10 cellular contexts compared by ENCODE assay signal in the genomic region with DNA sequence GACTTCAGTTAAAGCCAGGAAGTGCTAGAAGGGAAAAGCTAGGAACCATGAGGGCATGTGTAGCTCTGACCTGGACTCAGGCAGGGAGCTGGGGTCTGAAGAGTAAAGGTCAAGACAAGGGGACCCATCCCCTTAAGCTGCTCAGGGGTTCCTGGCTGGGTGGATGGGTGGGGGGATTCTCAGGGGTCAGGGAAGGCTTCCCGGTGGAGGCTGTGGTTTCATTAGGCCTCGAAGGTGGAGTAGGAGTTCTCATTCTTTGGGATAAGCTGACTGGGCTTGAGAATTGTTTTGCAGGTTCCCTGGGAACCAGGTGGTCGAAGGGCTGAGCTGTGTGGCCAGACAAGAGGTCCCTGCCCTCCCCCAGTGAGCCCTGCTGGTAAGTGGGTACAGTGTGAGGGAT. TPM values are rescaled to one million over a fixed set of nuclear protein-coding genes. Genes with fewer than 3 reads are reported as not detected.
DNase-seq lines count a peak whose midpoint lies in the region; ATAC-seq, FAIRE-seq and TF ChIP-seq lines count a peak whose summit lies in the region.
"Had no signal": no experiment of that assay in that cellular context is flagged by ENCODE, and none has a peak within 500 bp of the region (broad histone marks: within the 10 kb centered on the region; RNA-seq: fewer than 3 reads in every experiment).

No MANE protein-coding gene starts in this region.

- H4K91ac ChIP-seq in H1 (replicated peaks; ENCODE audit: insufficient read length, low read length) = no peak overlapping the region

- CTCF ChIA-PET in H1 (lab: Charles Lee; ENCODE audit: partially characterized antibody) = interaction anchor here (0.7 to 2.2 kb wide), 10 partner anchors 15 to 275 kb away, joined by 3 to 11 read pairs (median 4); partner anchors contain the start of genes CCDC134, NDUFA6 and TNFRSF13C
- CTCF ChIA-PET in MCF 10A (lab: Yijun Ruan, JAX) = interaction anchor here (0.6 to 2.6 kb wide), 5 partner anchors 16 to 302 kb away, joined by 3 to 7 read pairs (median 3); partner anchors contain the start of genes NDUFA6 and SMIM45

- no peak overlapping the region for H3K56ac ChIP-seq in H1 (replicated peaks; ENCODE audit: insufficient read length, low read depth, low read length)

- TF ChIP-seq POLR2A in H1 (IDR thresholded peaks at IDR 0.05; ENCODE audit: control extremely low read depth in 1 of 2, low read depth in 2 of 2, low read length in 2 of 2) = no peak

- H3K4me1 Mint-ChIP-seq in stimulated activated naive CD8-positive, alpha-beta T cell treated with anti-CD3 and anti-CD28 coated beads, Interleukin-15, Interleukin-2, amounts not matched to agents 100 ng/mL and 50 ng/mL, for 24 hours (ENCODE audit: low read depth) = peaks cover 35% of the 10 kb centered on the region
- H3K4me1 Mint-ChIP-seq in neural progenitor cell (peaks cover 34% of the 10 kb centered on the region), MCF 10A (ENCODE audit: insufficient read depth, unreplicated experiment) (no peaks in the 10 kb centered on the region)

- H2BK12ac ChIP-seq in H1 (ENCODE audit: low read depth, low read length) = no peak overlapping the region

- H4K20me1 ChIP-seq in H1 (replicated peaks in 1 of 2; ENCODE audit: control insufficient read depth in 1 of 2, insufficient read depth in 2 of 2, low read length in 2 of 2) (no peaks in the 10 kb centered on the region), neural progenitor cell (ENCODE audit: low read depth) (no peaks in the 10 kb centered on the region)

- no peak for TF ChIP-seq RAD21 in H1 (IDR thresholded peaks at IDR 0.05 in 1 of 2, conservative IDR thresholded peaks at IDR 0.05 in 1 of 2; ENCODE audit: low read depth in 2 of 2, low read length in 2 of 2)

- H3K4me3 Mint-ChIP-seq in stimulated activated naive CD8-positive, alpha-beta T cell treated with anti-CD3 and anti-CD28 coated beads, Interleukin-15, Interleukin-2, amounts not matched to agents 100 ng/mL and 50 ng/mL, for 24 hours = peak overlapping the region; percentile 17
- peak overlapping the region; percentile 19 for H3K4me3 Mint-ChIP-seq in neural progenitor cell
- no peak overlapping the region for H3K4me3 Mint-ChIP-seq in MCF 10A (ENCODE audit: unreplicated experiment)

- no peak overlapping the region for H3K9ac ChIP-seq in H1 (replicated peaks in 1 of 4; ENCODE audit: extremely low read depth in 1 of 4, low read depth in 3 of 4, low read length in 3 of 4)
- H3K9ac ChIP-seq in neural progenitor cell = no peak overlapping the region

- ATAC-seq in stimulated activated naive CD8-positive, alpha-beta T cell treated with anti-CD3 and anti-CD28 coated beads, Interleukin-15, Interleukin-2, amounts not matched to agents 100 U/mL and 50 U/mL, for 24 hours = no peak

- H3K27me3 ChIP-seq in H1 (replicated peaks in 1 of 4; ENCODE audit: control insufficient read depth in 3 of 4, extremely low read depth in 1 of 4, insufficient read depth in 3 of 4, low read length in 3 of 4) (peaks cover 0 to 9% (median 4%) of the 10 kb centered on the region in 4 experiments; a peak in 2 of 7 replicates), neural progenitor cell (peaks cover 14% of the 10 kb centered on the region)

- BruUV-seq in MCF 10A (replicated peaks; lab: Mats Ljungman, UMichigan) = no TSS peak

- H4K8ac ChIP-seq in H1 (ENCODE audit: extremely low read depth, insufficient read depth, low read length) = no peak overlapping the region

- H3K4ac ChIP-seq in H1 (replicated peaks; ENCODE audit: insufficient read length, low read depth, low read length) = no peak overlapping the region

- H3K4me1 ChIP-seq in H1 (replicated peaks in 1 of 4; ENCODE audit: control insufficient read depth in 3 of 4, insufficient read depth in 4 of 4, low read length in 3 of 4) (peaks cover 2 to 16% (median 11%) of the 10 kb centered on the region in 4 experiments), neural progenitor cell (peaks cover 4% of the 10 kb centered on the region)

- no peak overlapping the region for H2BK120ac ChIP-seq in H1 (replicated peaks; ENCODE audit: low read depth, low read length)

- H3K79me1 ChIP-seq in H1 (ENCODE audit: low read depth, low read length) = peaks cover under 1% of the 10 kb centered on the region; the same call in 1 of the 2 replicates

- H3K23me2 ChIP-seq in H1 (ENCODE audit: low read depth, low read length) = peaks cover 3% of the 10 kb centered on the region

- no peak overlapping the region for H3K18ac ChIP-seq in H1 (ENCODE audit: extremely low read depth, low read length)

- no peak overlapping the region for H2BK20ac ChIP-seq in H1 (ENCODE audit: low read length)

- no peak overlapping the region for H3K23ac ChIP-seq in H1 (ENCODE audit: insufficient read length)

- no peak overlapping the region for H3K27ac ChIP-seq in H1 (ENCODE audit: low read depth, low read length)
- no peak overlapping the region for H3K27ac ChIP-seq in neural progenitor cell

- 0 out of 2 replicates have a peak overlapping the region, but pooled peaks have one; percentile 7 for H2AK5ac ChIP-seq in H1 (ENCODE audit: low read depth, low read length)

- H2BK5ac ChIP-seq in H1 (ENCODE audit: low read depth, low read length) = no peak overlapping the region

- no peak for TF ChIP-seq EP300 in H1 (IDR thresholded peaks at IDR 0.05; ENCODE audit: borderline replicate concordance in 1 of 2, low read depth in 2 of 2, low read length in 2 of 2)

- H4K5ac ChIP-seq in H1 (ENCODE audit: insufficient read length, low read depth, low read length) = no peak overlapping the region

- peaks cover 14% of the 10 kb centered on the region for H3F3A ChIP-seq in neural progenitor cell (ENCODE audit: low read depth)

- no peaks in the 10 kb centered on the region for H3K27me3 Mint-ChIP-seq in stimulated activated naive CD8-positive, alpha-beta T cell treated with anti-CD3 and anti-CD28 coated beads, Interleukin-15, Interleukin-2, amounts not matched to agents 100 ng/mL and 50 ng/mL, for 24 hours
- H3K27me3 Mint-ChIP-seq in neural progenitor cell (ENCODE audit: insufficient read depth, low read depth) = peaks cover 16% of the 10 kb centered on the region
- no peaks in the 10 kb centered on the region for H3K27me3 Mint-ChIP-seq in MCF 10A (ENCODE audit: insufficient read depth, unreplicated experiment)

- no peak overlapping the region for H3K4me3 ChIP-seq in H1 (ENCODE audit: extremely low read depth in 1 of 4, insufficient read depth in 2 of 4, low read depth in 3 of 4, low read length in 4 of 4)
- H3K4me3 ChIP-seq in neural progenitor cell = no peak overlapping the region

- no peaks in the 10 kb centered on the region for H3K36me3 Mint-ChIP-seq in stimulated activated naive CD8-positive, alpha-beta T cell treated with anti-CD3 and anti-CD28 coated beads, Interleukin-15, Interleukin-2, amounts not matched to agents 100 ng/mL and 50 ng/mL, for 24 hours (ENCODE audit: low read depth)
- no peaks in the 10 kb centered on the region for H3K36me3 Mint-ChIP-seq in neural progenitor cell
- peaks cover 9% of the 10 kb centered on the region for H3K36me3 Mint-ChIP-seq in MCF 10A (ENCODE audit: insufficient read depth, unreplicated experiment)

- H3K4me2 ChIP-seq in H1 (ENCODE audit: insufficient read depth in 1 of 2, low read depth in 2 of 2, low read length in 2 of 2) (0 out of 4 replicates have a peak overlapping the region, but pooled peaks of 1 of the 2 experiments have one; percentile 41), neural progenitor cell (no peak overlapping the region)

- DNase-seq in stimulated activated naive CD8-positive, alpha-beta T cell treated with anti-CD3 and anti-CD28 coated beads, Interleukin-15, Interleukin-2, amounts not matched to agents 100 U/mL and 50 U/mL, for 24 hours = no peak
- DNase-seq in H1 (ENCODE audit: low read depth in 1 of 2, low spot score in 2 of 2) (no peak), neural progenitor cell (ENCODE audit: low spot score) (no peak), D341Med (ENCODE audit: low spot score) (no peak), NCI-H2107 treated with DMSO at 0.1 percent for 48 hours (lab: John Stamatoyannopoulos, UW; ENCODE audit: unreplicated experiment) (no peak), MCF 10A (ENCODE audit: unreplicated experiment) (no peak), cerebellum (ENCODE audit: low spot score) (no peak)
- DNase-seq: NCI-H187 treated with DMSO at 0.1 percent for 48 hours had no signal

- TF ChIP-seq CTCF in H1 (IDR thresholded peaks at IDR 0.05; ENCODE audit: control extremely low read depth in 1 of 3, insufficient read depth in 1 of 3, low read depth in 1 of 3, low read length in 3 of 3) = no peak
- no peak for TF ChIP-seq CTCF in neural progenitor cell (IDR thresholded peaks at IDR 0.05)
- no peak for TF ChIP-seq CTCF in MCF 10A (IDR thresholded peaks at IDR 0.05; ENCODE audit: unreplicated experiment)

- no peaks in the 10 kb centered on the region for H3K9me3 Mint-ChIP-seq in stimulated activated naive CD8-positive, alpha-beta T cell treated with anti-CD3 and anti-CD28 coated beads, Interleukin-15, Interleukin-2, amounts not matched to agents 100 ng/mL and 50 ng/mL, for 24 hours
- H3K9me3 Mint-ChIP-seq in neural progenitor cell (peaks cover 3% of the 10 kb centered on the region), MCF 10A (ENCODE audit: unreplicated experiment) (no peaks in the 10 kb centered on the region)

- H2BK15ac ChIP-seq in H1 (ENCODE audit: low read length) = peak overlapping the region; percentile 2; the same call in 1 of the 2 replicates

- intact Hi-C loops in MCF 10A (cut with micrococcal nuclease) = no loop called here

- POLR2A ChIA-PET in H1 (lab: Charles Lee; ENCODE audit: partially characterized antibody) (interaction anchor here (1.1 to 8.9 kb wide), 4 partner anchors 9 to 15 kb away, joined by 4 to 94 read pairs (median 7); partner anchors contain the start of gene NDUFA6), MCF 10A (lab: Yijun Ruan, JAX) (interaction anchor here (0.9 kb wide), 1 partner anchor 12 kb away, joined by 3 read pairs; no protein-coding TSS in a partner anchor)

- 98% methylated on average over 3 of the region's 3 CpGs; no CpG with 5 or more reads in 1 of the 2 experiments for WGBS in H1 (ENCODE audit: extremely low coverage in 1 of 2, insufficient coverage in 1 of 2, insufficient read length in 1 of 2, insufficient replicate concordance in 2 of 2, low coverage in 1 of 2, low lambda C conversion rate in 2 of 2, missing lambda C conversion rate in 1 of 2), 2 experiments

- peaks cover 0 to 2% of the 10 kb centered on the region in 2 experiments; a peak in 2 of 4 replicates for H3K79me2 ChIP-seq in H1 (ENCODE audit: control insufficient read depth in 1 of 2, insufficient read depth in 2 of 2, low read length in 2 of 2)
- peaks cover 2% of the 10 kb centered on the region for H3K79me2 ChIP-seq in neural progenitor cell (ENCODE audit: low read depth)

- no peaks in the 10 kb centered on the region for H3K9me3 ChIP-seq in H1 (ENCODE audit: insufficient read depth in 2 of 2, low read depth in 1 of 2, low read length in 1 of 2)
- no peaks in the 10 kb centered on the region for H3K9me3 ChIP-seq in neural progenitor cell (ENCODE audit: low read depth)

- no peak for FAIRE-seq in H1 (lab: Jason Lieb, UNC)
- FAIRE-seq: endometrium had no signal

- H3K27ac Mint-ChIP-seq in stimulated activated naive CD8-positive, alpha-beta T cell treated with anti-CD3 and anti-CD28 coated beads, Interleukin-15, Interleukin-2, amounts not matched to agents 100 ng/mL and 50 ng/mL, for 24 hours = peak overlapping the region; percentile 67
- H3K27ac Mint-ChIP-seq in neural progenitor cell (peak overlapping the region; percentile 30), MCF 10A (ENCODE audit: low read depth, unreplicated experiment) (no peak overlapping the region)

- 0 out of 8 replicates have a peak, but pooled peaks cover 0 to 3% (median under 1%) of the 10 kb centered on the region in 4 experiments for H3K36me3 ChIP-seq in H1 (ENCODE audit: control insufficient read depth in 2 of 4, insufficient read depth in 4 of 4, low read length in 3 of 4)
- H3K36me3 ChIP-seq in neural progenitor cell = no peaks in the 10 kb centered on the region

- H2AFZ ChIP-seq in H1 (ENCODE audit: low read length) = no peak overlapping the region
- no peak overlapping the region for H2AFZ ChIP-seq in neural progenitor cell (replicated peaks)

- no peak overlapping the region for H3K14ac ChIP-seq in H1 (ENCODE audit: insufficient read length)

RNA-seq across cellular contexts. Expression of gene PHETA2, which starts 1.2 kb away (rescaled TPM):
- 7.4 and 8.0 TPM in 2 replicates for total RNA-seq in H1 (2021; fragmentation: NEBNext Ultra II Directional; extraction: Animal tissue kit (Norgen Biotek cat#: 25700))
- polyA plus RNA-seq in H1 (2011; rRNA removed) = 7.6 and 8.4 TPM in 2 replicates
- polyA plus RNA-seq in H1 (2011; cell fraction: cytosol; rRNA removed) = 9.3 TPM
- polyA plus RNA-seq in H1 (2011; cell fraction: nucleus; rRNA removed) = 9.5 TPM
- polyA plus RNA-seq in H1 (2012, experiment 1 of 2) = 6.3 to 9.1 TPM (median 8.2 TPM) in 4 replicates
- 10.9 TPM for polyA plus RNA-seq in H1 (2012, experiment 2 of 2)
- 3.1 TPM for polyA plus RNA-seq in H1 (2013, experiment 1 of 2)
- 3.5 TPM for polyA plus RNA-seq in H1 (2013, experiment 2 of 2)
- polyA minus RNA-seq in H1 (2011; rRNA and poly(A)+ RNA removed) = 3.6 and 4.8 TPM in 2 replicates
- polyA minus RNA-seq in H1 (2011; cell fraction: cytosol; rRNA and poly(A)+ RNA removed) = 3.1 TPM
- polyA minus RNA-seq in H1 (2011; cell fraction: nucleus; rRNA and poly(A)+ RNA removed) = 5.3 TPM
- 0.79 and 2.3 TPM in 2 replicates for total RNA-seq in neural progenitor cell (ENCODE audit: low replicate concordance)
- 0.27 TPM in 1 of 2 replicates, not detected in the other for total RNA-seq in MCF 10A (2022)
- 1.8 TPM for total RNA-seq in cerebellum

RNA-seq across cellular contexts. Expression of gene SMDT1, which starts 4.2 kb away (rescaled TPM):
- total RNA-seq in H1 (2021; fragmentation: NEBNext Ultra II Directional; extraction: Animal tissue kit (Norgen Biotek cat#: 25700)) = 35.6 and 36.0 TPM in 2 replicates
- polyA plus RNA-seq in H1 (2011; rRNA removed) = 34.9 and 40.7 TPM in 2 replicates
- 24.5 TPM for polyA plus RNA-seq in H1 (2011; cell fraction: cytosol; rRNA removed)
- polyA plus RNA-seq in H1 (2011; cell fraction: nucleus; rRNA removed) = 19.7 TPM
- 36.3 to 59.7 TPM (median 47.1 TPM) in 4 replicates for polyA plus RNA-seq in H1 (2012, experiment 1 of 2)
- 15.3 TPM for polyA plus RNA-seq in H1 (2012, experiment 2 of 2)
- 21.7 TPM for polyA plus RNA-seq in H1 (2013, experiment 1 of 2)
- polyA plus RNA-seq in H1 (2013, experiment 2 of 2) = 22.2 TPM
- polyA minus RNA-seq in H1 (2011; rRNA and poly(A)+ RNA removed) = 2.6 and 5.5 TPM in 2 replicates
- polyA minus RNA-seq in H1 (2011; cell fraction: cytosol; rRNA and poly(A)+ RNA removed) = 3.0 TPM
- polyA minus RNA-seq in H1 (2011; cell fraction: nucleus; rRNA and poly(A)+ RNA removed) = 10.3 TPM
- total RNA-seq in neural progenitor cell (ENCODE audit: low replicate concordance) = 2.9 and 6.3 TPM in 2 replicates
- 76.9 and 96.7 TPM in 2 replicates for total RNA-seq in MCF 10A (2022)
- total RNA-seq in cerebellum = 14.1 TPM

RNA-seq across cellular contexts. Expression of gene NAGA, which starts 4.7 kb away (rescaled TPM):
- 14.7 and 14.8 TPM in 2 replicates for total RNA-seq in H1 (2021; fragmentation: NEBNext Ultra II Directional; extraction: Animal tissue kit (Norgen Biotek cat#: 25700))
- 30.7 and 39.5 TPM in 2 replicates for polyA plus RNA-seq in H1 (2011; rRNA removed)
- 30.8 TPM for polyA plus RNA-seq in H1 (2011; cell fraction: cytosol; rRNA removed)
- 40.3 TPM for polyA plus RNA-seq in H1 (2011; cell fraction: nucleus; rRNA removed)
- polyA plus RNA-seq in H1 (2012, experiment 1 of 2) = 17.1 to 23.7 TPM (median 19.8 TPM) in 4 replicates
- polyA plus RNA-seq in H1 (2012, experiment 2 of 2) = 18.9 TPM
- 20.2 TPM for polyA plus RNA-seq in H1 (2013, experiment 1 of 2)
- 20.8 TPM for polyA plus RNA-seq in H1 (2013, experiment 2 of 2)
- polyA minus RNA-seq in H1 (2011; rRNA and poly(A)+ RNA removed) = 35.3 and 40.0 TPM in 2 replicates
- polyA minus RNA-seq in H1 (2011; cell fraction: cytosol; rRNA and poly(A)+ RNA removed) = 18.3 TPM
- polyA minus RNA-seq in H1 (2011; cell fraction: nucleus; rRNA and poly(A)+ RNA removed) = 14.3 TPM
- total RNA-seq in neural progenitor cell (ENCODE audit: low replicate concordance) (14.9 and 29.1 TPM in 2 replicates), MCF 10A (2022) (8.0 and 9.1 TPM in 2 replicates), cerebellum (12.5 TPM)

RNA-seq across cellular contexts. Expression of gene NDUFA6, which starts 15.3 kb away (rescaled TPM):
- total RNA-seq in H1 (2021; fragmentation: NEBNext Ultra II Directional; extraction: Animal tissue kit (Norgen Biotek cat#: 25700)) = 99.5 and 105 TPM in 2 replicates
- polyA plus RNA-seq in H1 (2011; rRNA removed) = 60.1 and 76.2 TPM in 2 replicates
- polyA plus RNA-seq in H1 (2011; cell fraction: cytosol; rRNA removed) = 106 TPM
- 45.7 TPM for polyA plus RNA-seq in H1 (2011; cell fraction: nucleus; rRNA removed)
- polyA plus RNA-seq in H1 (2012, experiment 1 of 2) = 119 to 140 TPM (median 130 TPM) in 4 replicates
- 88.8 TPM for polyA plus RNA-seq in H1 (2012, experiment 2 of 2)
- polyA plus RNA-seq in H1 (2013, experiment 1 of 2) = 130 TPM
- 129 TPM for polyA plus RNA-seq in H1 (2013, experiment 2 of 2)
- polyA minus RNA-seq in H1 (2011; rRNA and poly(A)+ RNA removed) = 15.0 and 17.8 TPM in 2 replicates
- 25.5 TPM for polyA minus RNA-seq in H1 (2011; cell fraction: cytosol; rRNA and poly(A)+ RNA removed)
- polyA minus RNA-seq in H1 (2011; cell fraction: nucleus; rRNA and poly(A)+ RNA removed) = 15.1 TPM
- total RNA-seq in neural progenitor cell (ENCODE audit: low replicate concordance) (100 and 132 TPM in 2 replicates), MCF 10A (2022) (74.9 and 80.4 TPM in 2 replicates), cerebellum (38.3 TPM)

RNA-seq across cellular contexts. Expression of gene CYP2D6, which starts 55.3 kb away (rescaled TPM):
- 0.77 and 0.93 TPM in 2 replicates for total RNA-seq in H1 (2021; fragmentation: NEBNext Ultra II Directional; extraction: Animal tissue kit (Norgen Biotek cat#: 25700))
- 1.7 TPM in 2 replicates for polyA plus RNA-seq in H1 (2011; rRNA removed)
- 1.3 TPM for polyA plus RNA-seq in H1 (2011; cell fraction: cytosol; rRNA removed)
- 7.8 TPM for polyA plus RNA-seq in H1 (2011; cell fraction: nucleus; rRNA removed)
- 1.2 to 2.4 TPM (median 1.5 TPM) in 4 replicates for polyA plus RNA-seq in H1 (2012, experiment 1 of 2)
- polyA plus RNA-seq in H1 (2012, experiment 2 of 2) = 0.47 TPM
- 0.61 TPM for polyA plus RNA-seq in H1 (2013, experiment 1 of 2)
- polyA plus RNA-seq in H1 (2013, experiment 2 of 2) = 0.46 TPM
- 0.46 and 0.79 TPM in 2 replicates for polyA minus RNA-seq in H1 (2011; rRNA and poly(A)+ RNA removed)
- polyA minus RNA-seq in H1 (2011; cell fraction: cytosol; rRNA and poly(A)+ RNA removed) = not detected
- polyA minus RNA-seq in H1 (2011; cell fraction: nucleus; rRNA and poly(A)+ RNA removed) = 1.4 TPM
- total RNA-seq in neural progenitor cell (ENCODE audit: low replicate concordance) (0.24 and 1.5 TPM in 2 replicates), MCF 10A (2022) (2.0 and 3.5 TPM in 2 replicates), cerebellum (2.5 TPM)
